ENCODE assay signal across 13 cellular contexts in the genomic region with DNA sequence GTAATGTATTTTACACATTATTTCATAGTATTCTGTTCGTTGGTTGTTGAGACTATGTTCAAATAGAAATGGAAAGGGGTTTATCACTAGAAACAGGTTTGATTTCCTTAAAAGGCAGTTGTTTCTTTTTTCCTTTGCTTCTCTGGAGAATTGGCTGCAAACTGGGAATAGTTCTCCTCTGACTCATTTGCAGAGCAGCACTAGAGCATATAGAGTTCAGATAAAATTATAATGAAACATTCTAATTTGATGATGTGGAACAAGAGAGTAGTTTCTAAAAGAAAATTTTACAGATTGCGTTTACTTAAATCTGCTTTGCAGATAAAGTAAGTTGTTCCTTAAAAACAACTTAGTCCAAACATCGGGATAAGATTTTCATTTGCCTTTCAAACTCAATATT. TPM values are rescaled to one million over a fixed set of nuclear protein-coding genes. Genes with fewer than 3 reads are reported as not detected.
DNase-seq lines count a peak whose midpoint lies in the region; ATAC-seq and TF ChIP-seq lines count a peak whose summit lies in the region.
"Had no signal": no experiment of that assay in that cellular context is flagged by ENCODE, and none has a peak within 500 bp of the region (broad histone marks: within the 10 kb centered on the region; RNA-seq: fewer than 3 reads in every experiment).

No MANE protein-coding gene starts in this region.

- H3K27me3 ChIP-seq in BJ (ENCODE audit: control insufficient read depth, insufficient read depth, low read length) (no peaks in the 10 kb centered on the region), prostate gland (replicated peaks; ENCODE audit: insufficient read depth) (no peaks in the 10 kb centered on the region)

- POLR2A ChIA-PET in BJ (lab: Charles Lee): no interaction called here

- CTCF ChIA-PET in BJ (lab: Yijun Ruan, JAX): no interaction called here

- peak overlapping the region; percentile 42 to 43 for H3K27ac ChIP-seq in prostate gland

- H3K4me3 ChIP-seq in BJ (ENCODE audit: low read depth, low read length) (no peak overlapping the region), fibroblast of pulmonary artery (replicated peaks; ENCODE audit: low read depth, low read length) (peak overlapping the region; percentile 17), prostate gland (no peak overlapping the region)
- H3K4me3 ChIP-seq: mucosa of descending colon had no signal

- no peak for TF ChIP-seq POLR2A in prostate gland (IDR thresholded peaks at IDR 0.05)

- 36% methylated on average over 3 of the region's 3 CpGs for WGBS in prostate gland

- H3K4me1 ChIP-seq in prostate gland (replicated peaks): no peaks in the 10 kb centered on the region

- H3K36me3 ChIP-seq in BJ (ENCODE audit: control insufficient read depth, insufficient read depth, low read length) (no peaks in the 10 kb centered on the region), prostate gland (no peaks in the 10 kb centered on the region)

- intact Hi-C loops in prostate gland (cut with DNase I): no loop called here

- no peaks in the 10 kb centered on the region for H3K9me3 ChIP-seq in prostate gland
- H3K9me3 ChIP-seq: mucosa of descending colon had no signal

- DNase-seq in BJ (ENCODE audit: low read depth): peak; percentile 77
- peak; percentile 85 for DNase-seq in RPMI7951 (ENCODE audit: low read depth)
- DNase-seq in fibroblast of pulmonary artery (ENCODE audit: low read depth): peak; percentile 94
- DNase-seq in prostate gland (ENCODE audit: low spot score): no peak
- no peak for DNase-seq in NCI-H2227 treated with DMSO at 0.1 percent for 48 hours (lab: John Stamatoyannopoulos, UW)
- DNase-seq in mesenteric fat pad (ENCODE audit: low spot score): no peak
- DNase-seq in HT-29 (ENCODE audit: low spot score): no peak
- DNase-seq: activated CD4-positive, alpha-beta memory T cell treated with anti-CD3 and anti-CD28 coated beads, Interleukin-2, amount 10 ng/mL, durations not matched to agents 7 days and 5 days; DMS153; mucosa of descending colon; NCI-H1105 treated with DMSO at 0.1 percent for 48 hours had no signal

- TF ChIP-seq CTCF in BJ (IDR thresholded peaks at IDR 0.05; ENCODE audit: insufficient read depth, low read depth, low read length) (no peak), fibroblast of pulmonary artery (IDR thresholded peaks at IDR 0.05; ENCODE audit: low read length, missing control alignments) (no peak), prostate gland (IDR thresholded peaks at IDR 0.05) (no peak)

- ATAC-seq in GM18873 (IDR thresholded peaks at IDR 0.05; ENCODE audit: low FRiP score, unreplicated experiment): no peak
- ATAC-seq: mucosa of descending colon, Panc1 had no signal

RNA-seq across cellular contexts. Expression of a gene that starts 29.7 kb away (rescaled TPM):
- polyA plus RNA-seq in BJ (2011; rRNA removed): 33.8 and 39.9 TPM in 2 replicates
- polyA minus RNA-seq in BJ (2011; rRNA and poly(A)+ RNA removed): 73.5 and 77.3 TPM in 2 replicates
- 1.6 and 1.8 TPM in 2 replicates for total RNA-seq in RPMI7951 (2014; rRNA removed; shearing (Covaris generic))
- total RNA-seq in prostate gland: 100 to 1,000 TPM; 131 to 181 TPM
- 89.8 TPM for total RNA-seq in mesenteric fat pad
- not detected in 2 replicates for total RNA-seq in HT-29 (2014; rRNA removed; shearing (Covaris generic))

Comparison
In these comparisons a context has a peak if more than half of its experiments do, and no peak if none do; other contexts are left out.
1. DNase-seq: peak in BJ (single experiment), RPMI7951 (single experiment) and fibroblast of pulmonary artery (single experiment); none in prostate gland (single experiment), NCI-H2227 treated with DMSO at 0.1 percent for 48 hours (single experiment), mesenteric fat pad (single experiment) and HT-29 (single experiment).
2. RNA of a gene that starts 29.7 kb away (total RNA-seq): 131 to 181 TPM in prostate gland and 89.8 TPM in mesenteric fat pad (single experiment); 1.6 to 1.8 TPM in RPMI7951 and not detected in HT-29; every median in the first group is over 10 times any median in the second.